In the genomic region with DNA sequence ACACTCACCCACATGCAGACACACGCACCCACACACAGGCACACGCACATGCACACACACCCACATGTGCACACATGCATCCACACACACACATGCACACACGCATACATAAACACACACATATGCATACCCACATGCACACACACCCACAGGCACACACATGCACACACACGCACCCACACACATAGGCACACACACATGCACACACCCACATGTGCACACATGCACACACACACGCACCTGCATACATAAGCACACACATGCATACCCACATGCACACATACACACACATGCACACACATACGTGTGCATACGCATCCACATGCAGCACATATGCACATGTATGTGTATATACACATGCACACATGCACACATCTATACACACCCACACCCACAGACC, we compare ENCODE assay signal across 14 cellular contexts.
"Had no signal": no experiment of that assay in that cellular context is flagged by ENCODE, and none has a peak within 500 bp of the region (broad histone marks: within the 10 kb centered on the region; RNA-seq: fewer than 3 reads in every experiment).

No MANE protein-coding gene starts in this region.

- H3K36me3 ChIP-seq: suprapubic skin, thyroid gland, upper lobe of right lung, vagina had no signal

- H3K4me3 ChIP-seq: dorsolateral prefrontal cortex, suprapubic skin, thyroid gland, upper lobe of right lung, vagina had no signal

- H3K4me3 Mint-ChIP-seq: naive B cell, nephron had no signal

- H3K9me3 Mint-ChIP-seq: nephron had no signal

- H3K4me1 ChIP-seq: suprapubic skin, thyroid gland, upper lobe of right lung, vagina had no signal

- H3K27me3 ChIP-seq: dorsolateral prefrontal cortex, thyroid gland, vagina had no signal

- H3K27ac ChIP-seq: suprapubic skin, thyroid gland, upper lobe of right lung, vagina had no signal

- DNase-seq: cortex of kidney; dorsolateral prefrontal cortex; effector CD8-positive, alpha-beta T cell; foreskin melanocyte; hippocampal formation; naive B cell; stimulated activated CD4-positive, alpha-beta T cell treated with anti-CD3 and anti-CD28 coated beads, Interleukin-12 subunit alpha, Interleukin-12 subunit beta, amount 100 ng/mL, for 4 hours; stimulated activated naive CD8-positive, alpha-beta T cell treated with anti-CD3 and anti-CD28 coated beads, Interleukin-15, Interleukin-2, amounts not matched to agents 100 U/mL and 50 U/mL, for 24 hours had no signal

- ATAC-seq: sciatic nerve; stimulated activated naive CD8-positive, alpha-beta T cell treated with anti-CD3 and anti-CD28 coated beads, Interleukin-15, Interleukin-2, amounts not matched to agents 100 U/mL and 50 U/mL, for 24 hours had no signal

- H3K9me3 ChIP-seq: suprapubic skin, thyroid gland, upper lobe of right lung, vagina had no signal

- H3K27ac Mint-ChIP-seq: naive B cell, nephron had no signal

- H3K36me3 Mint-ChIP-seq: naive B cell had no signal
